ENCODE assay signal across 1 cellular context in the genomic region with DNA sequence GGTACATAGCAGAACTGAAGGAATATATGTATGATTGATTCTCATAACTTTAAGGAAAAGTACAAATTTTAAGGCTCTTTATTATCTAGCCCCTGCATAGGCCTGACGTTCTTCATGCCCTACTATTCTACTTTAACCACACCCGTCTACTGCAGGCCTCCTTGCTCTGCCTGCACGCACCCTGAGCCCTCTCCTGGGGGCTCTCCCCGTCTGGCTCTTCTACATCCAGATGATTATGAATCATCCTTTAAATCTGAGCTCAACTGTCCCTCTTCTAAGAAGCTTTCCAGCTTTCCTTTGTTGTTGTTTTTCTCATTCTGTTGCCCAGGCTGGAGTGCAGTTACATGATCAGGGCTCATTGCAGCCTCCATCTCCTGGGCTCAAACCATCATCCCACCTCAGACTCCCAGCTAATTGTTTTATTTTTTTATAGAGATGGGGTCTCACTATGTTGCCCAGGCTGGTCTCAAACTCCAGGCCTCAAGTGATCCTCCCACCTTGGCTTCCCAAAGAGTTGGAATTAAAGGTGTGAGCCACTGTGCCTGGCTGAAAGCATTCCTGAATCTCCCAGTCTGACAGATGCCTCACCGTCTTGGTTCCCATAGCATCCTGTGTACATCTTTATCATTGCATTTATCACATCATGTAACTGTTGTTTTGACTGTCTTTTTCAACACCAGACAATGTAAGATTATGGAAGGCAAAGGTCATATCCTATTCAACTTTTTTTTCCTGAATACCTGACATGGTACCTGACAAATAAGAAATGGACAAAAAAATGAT.
TF ChIP-seq lines count a peak whose summit lies in the region.

No MANE protein-coding gene starts in this region.

TF ChIP-seq in H1, 55 proteins besides CTCF, POLR2A, EP300 and RAD21 (continued from another document):
- TF ChIP-seq, protein P1, sequence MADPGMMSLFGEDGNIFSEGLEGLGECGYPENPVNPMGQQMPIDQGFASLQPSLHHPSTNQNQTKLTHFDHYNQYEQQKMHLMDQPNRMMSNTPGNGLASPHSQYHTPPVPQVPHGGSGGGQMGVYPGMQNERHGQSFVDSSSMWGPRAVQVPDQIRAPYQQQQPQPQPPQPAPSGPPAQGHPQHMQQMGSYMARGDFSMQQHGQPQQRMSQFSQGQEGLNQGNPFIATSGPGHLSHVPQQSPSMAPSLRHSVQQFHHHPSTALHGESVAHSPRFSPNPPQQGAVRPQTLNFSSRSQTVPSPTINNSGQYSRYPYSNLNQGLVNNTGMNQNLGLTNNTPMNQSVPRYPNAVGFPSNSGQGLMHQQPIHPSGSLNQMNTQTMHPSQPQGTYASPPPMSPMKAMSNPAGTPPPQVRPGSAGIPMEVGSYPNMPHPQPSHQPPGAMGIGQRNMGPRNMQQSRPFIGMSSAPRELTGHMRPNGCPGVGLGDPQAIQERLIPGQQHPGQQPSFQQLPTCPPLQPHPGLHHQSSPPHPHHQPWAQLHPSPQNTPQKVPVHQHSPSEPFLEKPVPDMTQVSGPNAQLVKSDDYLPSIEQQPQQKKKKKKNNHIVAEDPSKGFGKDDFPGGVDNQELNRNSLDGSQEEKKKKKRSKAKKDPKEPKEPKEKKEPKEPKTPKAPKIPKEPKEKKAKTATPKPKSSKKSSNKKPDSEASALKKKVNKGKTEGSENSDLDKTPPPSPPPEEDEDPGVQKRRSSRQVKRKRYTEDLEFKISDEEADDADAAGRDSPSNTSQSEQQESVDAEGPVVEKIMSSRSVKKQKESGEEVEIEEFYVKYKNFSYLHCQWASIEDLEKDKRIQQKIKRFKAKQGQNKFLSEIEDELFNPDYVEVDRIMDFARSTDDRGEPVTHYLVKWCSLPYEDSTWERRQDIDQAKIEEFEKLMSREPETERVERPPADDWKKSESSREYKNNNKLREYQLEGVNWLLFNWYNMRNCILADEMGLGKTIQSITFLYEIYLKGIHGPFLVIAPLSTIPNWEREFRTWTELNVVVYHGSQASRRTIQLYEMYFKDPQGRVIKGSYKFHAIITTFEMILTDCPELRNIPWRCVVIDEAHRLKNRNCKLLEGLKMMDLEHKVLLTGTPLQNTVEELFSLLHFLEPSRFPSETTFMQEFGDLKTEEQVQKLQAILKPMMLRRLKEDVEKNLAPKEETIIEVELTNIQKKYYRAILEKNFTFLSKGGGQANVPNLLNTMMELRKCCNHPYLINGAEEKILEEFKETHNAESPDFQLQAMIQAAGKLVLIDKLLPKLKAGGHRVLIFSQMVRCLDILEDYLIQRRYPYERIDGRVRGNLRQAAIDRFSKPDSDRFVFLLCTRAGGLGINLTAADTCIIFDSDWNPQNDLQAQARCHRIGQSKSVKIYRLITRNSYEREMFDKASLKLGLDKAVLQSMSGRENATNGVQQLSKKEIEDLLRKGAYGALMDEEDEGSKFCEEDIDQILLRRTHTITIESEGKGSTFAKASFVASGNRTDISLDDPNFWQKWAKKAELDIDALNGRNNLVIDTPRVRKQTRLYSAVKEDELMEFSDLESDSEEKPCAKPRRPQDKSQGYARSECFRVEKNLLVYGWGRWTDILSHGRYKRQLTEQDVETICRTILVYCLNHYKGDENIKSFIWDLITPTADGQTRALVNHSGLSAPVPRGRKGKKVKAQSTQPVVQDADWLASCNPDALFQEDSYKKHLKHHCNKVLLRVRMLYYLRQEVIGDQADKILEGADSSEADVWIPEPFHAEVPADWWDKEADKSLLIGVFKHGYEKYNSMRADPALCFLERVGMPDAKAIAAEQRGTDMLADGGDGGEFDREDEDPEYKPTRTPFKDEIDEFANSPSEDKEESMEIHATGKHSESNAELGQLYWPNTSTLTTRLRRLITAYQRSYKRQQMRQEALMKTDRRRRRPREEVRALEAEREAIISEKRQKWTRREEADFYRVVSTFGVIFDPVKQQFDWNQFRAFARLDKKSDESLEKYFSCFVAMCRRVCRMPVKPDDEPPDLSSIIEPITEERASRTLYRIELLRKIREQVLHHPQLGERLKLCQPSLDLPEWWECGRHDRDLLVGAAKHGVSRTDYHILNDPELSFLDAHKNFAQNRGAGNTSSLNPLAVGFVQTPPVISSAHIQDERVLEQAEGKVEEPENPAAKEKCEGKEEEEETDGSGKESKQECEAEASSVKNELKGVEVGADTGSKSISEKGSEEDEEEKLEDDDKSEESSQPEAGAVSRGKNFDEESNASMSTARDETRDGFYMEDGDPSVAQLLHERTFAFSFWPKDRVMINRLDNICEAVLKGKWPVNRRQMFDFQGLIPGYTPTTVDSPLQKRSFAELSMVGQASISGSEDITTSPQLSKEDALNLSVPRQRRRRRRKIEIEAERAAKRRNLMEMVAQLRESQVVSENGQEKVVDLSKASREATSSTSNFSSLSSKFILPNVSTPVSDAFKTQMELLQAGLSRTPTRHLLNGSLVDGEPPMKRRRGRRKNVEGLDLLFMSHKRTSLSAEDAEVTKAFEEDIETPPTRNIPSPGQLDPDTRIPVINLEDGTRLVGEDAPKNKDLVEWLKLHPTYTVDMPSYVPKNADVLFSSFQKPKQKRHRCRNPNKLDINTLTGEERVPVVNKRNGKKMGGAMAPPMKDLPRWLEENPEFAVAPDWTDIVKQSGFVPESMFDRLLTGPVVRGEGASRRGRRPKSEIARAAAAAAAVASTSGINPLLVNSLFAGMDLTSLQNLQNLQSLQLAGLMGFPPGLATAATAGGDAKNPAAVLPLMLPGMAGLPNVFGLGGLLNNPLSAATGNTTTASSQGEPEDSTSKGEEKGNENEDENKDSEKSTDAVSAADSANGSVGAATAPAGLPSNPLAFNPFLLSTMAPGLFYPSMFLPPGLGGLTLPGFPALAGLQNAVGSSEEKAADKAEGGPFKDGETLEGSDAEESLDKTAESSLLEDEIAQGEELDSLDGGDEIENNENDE (IDR thresholded peaks at IDR 0.05; ENCODE audit: insufficient replicate concordance, low read length): no peak
- no peak for TF ChIP-seq CEBPB (IDR thresholded peaks at IDR 0.05; ENCODE audit: low read depth, low read length)
